ENCODE assay signal across 1 cellular context in genomic region chr1:32072622-32073386, GRCh38.
TF ChIP-seq lines count a peak whose summit lies in the region.

TMEM39B (plus strand) TSS chr1:32072939; CDS start chr1:32073048, 109 bp downstream.

TF ChIP-seq in H1, 55 proteins besides CTCF, POLR2A, EP300 and RAD21:
- TF ChIP-seq ASH2L (IDR thresholded peaks at IDR 0.05; ENCODE audit: low read length), result peak; percentile 93
- no peak for TF ChIP-seq TCF12 (IDR thresholded peaks at IDR 0.05; ENCODE audit: low read depth, low read length)
- TF ChIP-seq NRF1 (IDR thresholded peaks at IDR 0.05; ENCODE audit: low read depth, low read length), result no peak
- 0 out of 2 replicates have a peak, but pooled peaks have one; percentile 14 for TF ChIP-seq ATF2 (IDR thresholded peaks at IDR 0.05; ENCODE audit: low read length)
- TF ChIP-seq EZH2 (IDR thresholded peaks at IDR 0.05; ENCODE audit: low read depth, low read length, severe bottlenecking), result no peak
- peak; percentile 56; the same call in 1 of the 2 replicates for TF ChIP-seq TEAD4 (IDR thresholded peaks at IDR 0.05; ENCODE audit: low read depth, low read length)
- TF ChIP-seq PHF8 (conservative IDR thresholded peaks at IDR 0.05; ENCODE audit: low read depth, low read length), result peak; percentile 99
- peak; percentile 90 for TF ChIP-seq POLR2AphosphoS5 (IDR thresholded peaks at IDR 0.05; ENCODE audit: low read depth, low read length)
- TF ChIP-seq HDAC6 (IDR thresholded peaks at IDR 0.05; ENCODE audit: low read depth, low read length), result no peak
- TF ChIP-seq TAF1 (IDR thresholded peaks at IDR 0.05; ENCODE audit: low read depth, low read length), result peak; percentile 75
- TF ChIP-seq CTBP2 (IDR thresholded peaks at IDR 0.05; ENCODE audit: borderline replicate concordance, insufficient read depth, insufficient read length, low read length), result no peak
- no peak for TF ChIP-seq CHD7 (IDR thresholded peaks at IDR 0.05; ENCODE audit: insufficient replicate concordance, low read length)
- TF ChIP-seq CBX5 (IDR thresholded peaks at IDR 0.05; ENCODE audit: low read depth, low read length), result no peak
- TF ChIP-seq ATF3 (IDR thresholded peaks at IDR 0.05; ENCODE audit: insufficient read depth, low read depth, low read length), result no peak
- TF ChIP-seq MAFK (IDR thresholded peaks at IDR 0.05; ENCODE audit: low read depth, low read length), result no peak
- peak; percentile 25; the same call in 1 of the 2 replicates for TF ChIP-seq GTF2F1 (IDR thresholded peaks at IDR 0.05; ENCODE audit: borderline replicate concordance, low read depth, low read length)
- TF ChIP-seq FOSL1 (IDR thresholded peaks at IDR 0.05; ENCODE audit: insufficient read depth, low read depth, low read length), result no peak
- TF ChIP-seq RFX5 (IDR thresholded peaks at IDR 0.05; ENCODE audit: borderline replicate concordance, low read depth, low read length), result no peak
- peak; percentile 65; the same call in 1 of the 2 replicates for TF ChIP-seq TBP (IDR thresholded peaks at IDR 0.05; ENCODE audit: low read depth, low read length)
- no peak for TF ChIP-seq SAP30 (IDR thresholded peaks at IDR 0.05; ENCODE audit: insufficient read depth, insufficient replicate concordance, low read length)
- no peak for TF ChIP-seq BCL11A (IDR thresholded peaks at IDR 0.05; ENCODE audit: low read depth in 2 of 2, low read length in 2 of 2)
- no peak for TF ChIP-seq CHD1 (IDR thresholded peaks at IDR 0.05; ENCODE audit: low read depth, low read length)
- no peak for TF ChIP-seq BACH1 (IDR thresholded peaks at IDR 0.05; ENCODE audit: low read length)
- TF ChIP-seq POU5F1 (IDR thresholded peaks at IDR 0.05; ENCODE audit: low read depth, low read length), result peak; percentile 52; the same call in 1 of the 2 replicates
- no peak for TF ChIP-seq HDAC2 (IDR thresholded peaks at IDR 0.05; ENCODE audit: borderline replicate concordance in 1 of 2, low read depth in 2 of 2, low read length in 2 of 2)
- no peak for TF ChIP-seq KDM5A (IDR thresholded peaks at IDR 0.05; ENCODE audit: low read length)
- TF ChIP-seq SP4 (IDR thresholded peaks at IDR 0.05; ENCODE audit: low read length), result peak; percentile 84
- no peak for TF ChIP-seq RNF2 (IDR thresholded peaks at IDR 0.05; ENCODE audit: borderline replicate concordance, low read depth, low read length, missing control alignments, poor library complexity, severe bottlenecking)
- no peak for TF ChIP-seq CBX8 (IDR thresholded peaks at IDR 0.05; ENCODE audit: borderline replicate concordance, low read depth, low read length)
- no peak for TF ChIP-seq KDM1A (IDR thresholded peaks at IDR 0.05; ENCODE audit: borderline replicate concordance, low read length)
- no peak for TF ChIP-seq NANOG (IDR thresholded peaks at IDR 0.05; ENCODE audit: insufficient read depth, low read depth, low read length, poor library complexity, severe bottlenecking)
- TF ChIP-seq SIRT6 (IDR thresholded peaks at IDR 0.05; ENCODE audit: low read length), result no peak
- no peak for TF ChIP-seq SRF (IDR thresholded peaks at IDR 0.05; ENCODE audit: low read depth, low read length)
- no peak; the same call in 1 of the 2 replicates for TF ChIP-seq JUND (IDR thresholded peaks at IDR 0.05; ENCODE audit: low read length)
- TF ChIP-seq SIN3A (conservative IDR thresholded peaks at IDR 0.05 in 1 of 2, IDR thresholded peaks at IDR 0.05 in 1 of 2; ENCODE audit: low read depth in 1 of 2, low read length in 2 of 2), result peak in 1 of 2 experiments; percentile 87; a peak in 2 of 4 replicates
- TF ChIP-seq SUZ12 (IDR thresholded peaks at IDR 0.05; ENCODE audit: low read length), result no peak
- no peak for TF ChIP-seq CEBPB (IDR thresholded peaks at IDR 0.05; ENCODE audit: low read depth, low read length)
- TF ChIP-seq SP2 (IDR thresholded peaks at IDR 0.05; ENCODE audit: low read length), result no peak
- no peak for TF ChIP-seq ZNF274 (IDR thresholded peaks at IDR 0.05; ENCODE audit: borderline replicate concordance, extremely low read depth, low read length)
- TF ChIP-seq JUN (IDR thresholded peaks at IDR 0.05; ENCODE audit: low read depth, low read length), result no peak
- peak; percentile 82 for TF ChIP-seq MAX (IDR thresholded peaks at IDR 0.05)
- TF ChIP-seq RXRA (IDR thresholded peaks at IDR 0.05; ENCODE audit: insufficient read depth, low read depth, low read length), result no peak
- no peak for TF ChIP-seq USF2 (IDR thresholded peaks at IDR 0.05; ENCODE audit: low read length)
- TF ChIP-seq TAF7 (optimal IDR thresholded peaks at IDR 0.05; ENCODE audit: borderline replicate concordance, low read depth, low read length), result peak; percentile 86
- 0 out of 2 replicates have a peak, but pooled peaks have one; percentile 13 for TF ChIP-seq EGR1 (IDR thresholded peaks at IDR 0.05; ENCODE audit: borderline replicate concordance, low read depth, low read length)
- TF ChIP-seq BRCA1 (IDR thresholded peaks at IDR 0.05; ENCODE audit: low read depth, low read length), result no peak
- TF ChIP-seq CREB1 (IDR thresholded peaks at IDR 0.05), result peak; percentile 44
- peak; percentile 77; the same call in 1 of the 2 replicates for TF ChIP-seq YY1 (IDR thresholded peaks at IDR 0.05; ENCODE audit: low read depth, low read length)
- TF ChIP-seq KDM4A (IDR thresholded peaks at IDR 0.05; ENCODE audit: low read depth, low read length, severe bottlenecking), result peak; percentile 65
- TF ChIP-seq SIX5 (IDR thresholded peaks at IDR 0.05; ENCODE audit: low read depth, low read length), result no peak
- TF ChIP-seq SP1 (IDR thresholded peaks at IDR 0.05; ENCODE audit: low read depth, low read length), result peak; percentile 63; the same call in 1 of the 2 replicates
- TF ChIP-seq GABPA (IDR thresholded peaks at IDR 0.05; ENCODE audit: borderline replicate concordance, insufficient read depth, low read length), result no peak
- peak; percentile 93; the same call in 1 of the 2 replicates for TF ChIP-seq RBBP5 (IDR thresholded peaks at IDR 0.05; ENCODE audit: borderline replicate concordance, low read depth, low read length)
- no peak for TF ChIP-seq CHD2 (IDR thresholded peaks at IDR 0.05; ENCODE audit: low read length)
- TF ChIP-seq E2F6 (IDR thresholded peaks at IDR 0.05), result 0 out of 2 replicates have a peak, but pooled peaks have one; percentile 19
TF ChIP-seq in H1: peak in this region for 20.
